8 cellular contexts compared by ENCODE assay signal in genomic region chrX:141175786-141176185, GRCh38. TPM values are rescaled to one million over a fixed set of nuclear protein-coding genes. Genes with fewer than 3 reads are reported as not detected.
DNase-seq lines count a peak whose midpoint lies in the region; ATAC-seq and TF ChIP-seq lines count a peak whose summit lies in the region.
"Had no signal": no experiment of that assay in that cellular context is flagged by ENCODE, and none has a peak within 500 bp of the region (broad histone marks: within the 10 kb centered on the region; RNA-seq: fewer than 3 reads in every experiment).

No MANE protein-coding gene starts in this region.

- DNase-seq in activated naive CD8-positive, alpha-beta T cell treated with anti-CD3 and anti-CD28 coated beads, Interleukin-2, amount 10 ng/mL, durations not matched to agents 7 days and 5 days = no peak
- DNase-seq in iPS DF 6.9 (ENCODE audit: low read depth, low spot score) = no peak
- DNase-seq in skeletal muscle cell (ENCODE audit: low read depth) = no peak
- DNase-seq in spleen = no peak
- DNase-seq in left ventricle myocardium superior = no peak
- DNase-seq: NCI-H510A had no signal

- no CpG with 5 or more reads among the region's 5 CpGs for WGBS in iPS DF 6.9 (ENCODE audit: insufficient coverage, insufficient read length)
- WGBS in spleen, 5 donors = 79 to 93% (median 90%) methylated on average over 5 of the region's 5 CpGs

- H3K36me3 ChIP-seq in HUES6 (ENCODE audit: control insufficient read depth, insufficient read depth, low read length) (0 out of 2 replicates have a peak, but pooled peaks cover 2% of the 10 kb centered on the region), iPS DF 6.9 (ENCODE audit: control insufficient read depth, insufficient read depth, low read length) (no peaks in the 10 kb centered on the region), spleen (no peaks in the 10 kb centered on the region)

- intact Hi-C loops in spleen (cut with DNase I; ENCODE audit: low total_unique reads) = no loop called here
- intact Hi-C loops in left ventricle myocardium superior (cut with micrococcal nuclease) = no loop called here

- peaks cover 3% of the 10 kb centered on the region for H3K27me3 Mint-ChIP-seq in activated naive CD8-positive, alpha-beta T cell treated with anti-CD3 and anti-CD28 coated beads, Interleukin-2, amount 10 ng/mL, durations not matched to agents 7 days and 5 days

- H3K4me1 Mint-ChIP-seq in activated naive CD8-positive, alpha-beta T cell treated with anti-CD3 and anti-CD28 coated beads, Interleukin-2, amount 10 ng/mL, durations not matched to agents 7 days and 5 days = peaks cover 2% of the 10 kb centered on the region

- H3K4me3 Mint-ChIP-seq in activated naive CD8-positive, alpha-beta T cell treated with anti-CD3 and anti-CD28 coated beads, Interleukin-2, amount 10 ng/mL, durations not matched to agents 7 days and 5 days = peak overlapping the region; percentile 56

- H3K9me3 Mint-ChIP-seq in activated naive CD8-positive, alpha-beta T cell treated with anti-CD3 and anti-CD28 coated beads, Interleukin-2, amount 10 ng/mL, durations not matched to agents 7 days and 5 days = no peaks in the 10 kb centered on the region

- H3K9me3 ChIP-seq in HUES6 (ENCODE audit: control insufficient read depth, insufficient read depth, low read depth, low read length) (0 out of 2 replicates have a peak, but pooled peaks cover 2% of the 10 kb centered on the region), iPS DF 6.9 (ENCODE audit: control insufficient read depth, insufficient read depth, low read length) (no peaks in the 10 kb centered on the region), spleen (no peaks in the 10 kb centered on the region)

- H3K27ac Mint-ChIP-seq in activated naive CD8-positive, alpha-beta T cell treated with anti-CD3 and anti-CD28 coated beads, Interleukin-2, amount 10 ng/mL, durations not matched to agents 7 days and 5 days = peak overlapping the region; percentile 51

- no peak for TF ChIP-seq CTCF in spleen (IDR thresholded peaks at IDR 0.05 in 8 of 11, conservative IDR thresholded peaks at IDR 0.05 in 3 of 11)

- H3K27me3 ChIP-seq in HUES6 (ENCODE audit: control insufficient read depth, insufficient read depth, low read length) = no peaks in the 10 kb centered on the region
- H3K27me3 ChIP-seq in iPS DF 6.9 (ENCODE audit: control insufficient read depth, insufficient read depth, low read length) = no peaks in the 10 kb centered on the region
- peaks cover 0 to 13% (median 0%) of the 10 kb centered on the region in 7 donors for H3K27me3 ChIP-seq in spleen (replicated peaks in 1 of 7)

- no peak for ATAC-seq in activated naive CD8-positive, alpha-beta T cell treated with anti-CD3 and anti-CD28 coated beads, Interleukin-2, amount 10 ng/mL, durations not matched to agents 7 days and 5 days (ENCODE audit: low read depth)
- ATAC-seq in HG02642 (IDR thresholded peaks at IDR 0.05; ENCODE audit: poor library complexity, unreplicated experiment) (no peak), left ventricle myocardium superior (no peak)

- TF ChIP-seq POLR2A in spleen (IDR thresholded peaks at IDR 0.05) = no peak

- H3K4me1 ChIP-seq in HUES6 (ENCODE audit: control insufficient read depth, insufficient read depth, low read length) = peaks cover 11% of the 10 kb centered on the region; the same call in 1 of the 2 replicates
- no peaks in the 10 kb centered on the region for H3K4me1 ChIP-seq in iPS DF 6.9 (ENCODE audit: control insufficient read depth, insufficient read depth, low read length)
- no peaks in the 10 kb centered on the region for H3K4me1 ChIP-seq in spleen

- H3K4me3 ChIP-seq in HUES6 (ENCODE audit: low read depth, low read length) (peak overlapping the region; percentile 88), iPS DF 6.9 (ENCODE audit: low read length) (peak overlapping the region; percentile 98; the same call in 1 of the 2 replicates), skeletal muscle cell (ENCODE audit: low read depth, low read length) (peak overlapping the region; percentile 68), spleen (peak overlapping the region in 1 of 8 donors; percentile 77)

- no peaks in the 10 kb centered on the region for H3K36me3 Mint-ChIP-seq in activated naive CD8-positive, alpha-beta T cell treated with anti-CD3 and anti-CD28 coated beads, Interleukin-2, amount 10 ng/mL, durations not matched to agents 7 days and 5 days

- H3K27ac ChIP-seq in HUES6 (ENCODE audit: low read depth, low read length) = no peak overlapping the region
- H3K27ac ChIP-seq in iPS DF 6.9 (ENCODE audit: low read length) = no peak overlapping the region
- no peak overlapping the region for H3K27ac ChIP-seq in spleen

- H3K9ac ChIP-seq in HUES6 (ENCODE audit: low read length) = peak overlapping the region; percentile 87

- POLR2A ChIA-PET in activated naive CD8-positive, alpha-beta T cell treated with anti-CD3 and anti-CD28 coated beads, Interleukin-2, amount 10 ng/mL, durations not matched to agents 7 days and 5 days (lab: Charles Lee) = no interaction called here

RNA-seq across cellular contexts. Expression of gene LDOC1, which starts 1.1 kb away (rescaled TPM):
- total RNA-seq in activated naive CD8-positive, alpha-beta T cell treated with anti-CD3 and anti-CD28 coated beads, Interleukin-2, amount 10 ng/mL, durations not matched to agents 7 days and 5 days = 1 to 10 TPM; 2.2 to 2.3 TPM
- 10 to 100 TPM in 3 of 7 donors, 1 to 10 TPM in 4; 3.7 to 17.3 (median 10.0) TPM for total RNA-seq in spleen
- polyA plus RNA-seq in spleen = 10 to 100 TPM; 11.4 to 19.9 (median 12.1) TPM
- total RNA-seq in left ventricle myocardium superior = 3.7 TPM
